In genomic region chr10:77500754-77501151, GRCh38 we compare ENCODE assay signal across 10 cellular contexts.
DNase-seq lines count a peak whose midpoint lies in the region; ATAC-seq and TF ChIP-seq lines count a peak whose summit lies in the region.
"Had no signal": no experiment of that assay in that cellular context is flagged by ENCODE, and none has a peak within 500 bp of the region (broad histone marks: within the 10 kb centered on the region; RNA-seq: fewer than 3 reads in every experiment).

No MANE protein-coding gene starts in this region.

- BruUV-seq in Calu3 (replicated peaks; lab: Mats Ljungman, UMichigan), result no TSS peak

- H3K9me3 Mint-ChIP-seq in chondrocyte (ENCODE audit: low read depth) (peaks cover 4% of the 10 kb centered on the region), Calu3 (ENCODE audit: low read depth, unreplicated experiment) (no peaks in the 10 kb centered on the region)
- H3K9me3 Mint-ChIP-seq: CD4-positive, alpha-beta memory T cell had no signal

- CTCF ChIA-PET in Calu3 (lab: Charles Lee), result no interaction called here

- H3K27ac Mint-ChIP-seq in chondrocyte (ENCODE audit: unreplicated experiment) (peak overlapping the region; percentile 99), Calu3 (ENCODE audit: unreplicated experiment) (no peak overlapping the region)
- H3K27ac Mint-ChIP-seq: CD4-positive, alpha-beta memory T cell had no signal

- TF ChIP-seq CTCF in chondrocyte (IDR thresholded peaks at IDR 0.05), result no peak
- no peak for TF ChIP-seq CTCF in Calu3 (IDR thresholded peaks at IDR 0.05; ENCODE audit: unreplicated experiment)

- H3K36me3 Mint-ChIP-seq in chondrocyte (ENCODE audit: low read depth) (no peaks in the 10 kb centered on the region), Calu3 (ENCODE audit: insufficient read depth, unreplicated experiment) (no peaks in the 10 kb centered on the region)
- H3K36me3 Mint-ChIP-seq: CD4-positive, alpha-beta memory T cell had no signal

- peaks cover 66% of the 10 kb centered on the region for H3K4me1 Mint-ChIP-seq in chondrocyte (ENCODE audit: low read depth)
- peaks cover 10% of the 10 kb centered on the region for H3K4me1 Mint-ChIP-seq in Calu3 (ENCODE audit: low read depth, unreplicated experiment)
- H3K4me1 Mint-ChIP-seq: CD4-positive, alpha-beta memory T cell had no signal

- peak; percentile 74 for ATAC-seq in GM21515 (IDR thresholded peaks at IDR 0.05; ENCODE audit: unreplicated experiment)
- peak; percentile 71 for ATAC-seq in HG03432 (IDR thresholded peaks at IDR 0.05; ENCODE audit: unreplicated experiment)

- H3K27me3 Mint-ChIP-seq in chondrocyte (ENCODE audit: low read depth), result no peaks in the 10 kb centered on the region
- peaks cover 22% of the 10 kb centered on the region for H3K27me3 Mint-ChIP-seq in Calu3 (ENCODE audit: unreplicated experiment)

- peak; percentile 47 for DNase-seq in ELR (ENCODE audit: low read depth)
- no peak for DNase-seq in chondrocyte (ENCODE audit: low spot score)
- DNase-seq in NOMO-1 treated with DMSO at 0.1 percent for 48 hours (lab: John Stamatoyannopoulos, UW; ENCODE audit: unreplicated experiment), result no peak
- no peak for DNase-seq in stimulated activated CD4-positive, alpha-beta T cell treated with anti-CD3 and anti-CD28 coated beads, Interleukin-2, amount 100 ng/mL, for 48 hours
- no peak for DNase-seq in Calu3
- DNase-seq in NCI-H524 treated with DMSO at 0.1 percent for 48 hours (lab: John Stamatoyannopoulos, UW), result no peak
- DNase-seq: CD4-positive, alpha-beta memory T cell; NCI-H82 had no signal

- intact Hi-C loops in Calu3 (cut with micrococcal nuclease; ENCODE audit: unreplicated experiment), result loop anchor here (10.0 kb wide), 1 partner anchor 246 kb away; no protein-coding TSS in a partner anchor

- H3K4me3 Mint-ChIP-seq in chondrocyte (ENCODE audit: unreplicated experiment) (no peak overlapping the region), Calu3 (ENCODE audit: low read depth, unreplicated experiment) (no peak overlapping the region)
- H3K4me3 Mint-ChIP-seq: CD4-positive, alpha-beta memory T cell had no signal
